ENCODE assay signal across 8 cellular contexts in genomic region chr5:95973793-95974325, GRCh38. TPM values are rescaled to one million over a fixed set of nuclear protein-coding genes. Genes with fewer than 3 reads are reported as not detected.
DNase-seq lines count a peak whose midpoint lies in the region; ATAC-seq, FAIRE-seq and TF ChIP-seq lines count a peak whose summit lies in the region.

No MANE protein-coding gene starts in this region.

- no peak overlapping the region for H3K4me3 ChIP-seq in GM12864 (ENCODE audit: low read depth, low read length)
- no peak overlapping the region for H3K4me3 ChIP-seq in epithelial cell of esophagus (ENCODE audit: low read length)
- no peak overlapping the region for H3K4me3 ChIP-seq in kidney (ENCODE audit: low read length in 2 of 2)
- no peak overlapping the region for H3K4me3 ChIP-seq in transverse colon

- no peak overlapping the region for H3K9ac ChIP-seq in kidney (ENCODE audit: low read length in 2 of 2)

- H3K9me3 ChIP-seq in kidney (ENCODE audit: control insufficient read depth in 1 of 2, low read length in 2 of 2) = no peaks in the 10 kb centered on the region
- no peaks in the 10 kb centered on the region for H3K9me3 ChIP-seq in transverse colon

- ATAC-seq in GM21528 (IDR thresholded peaks at IDR 0.05; ENCODE audit: low FRiP score, unreplicated experiment) = peak; percentile 92

- no peak for TF ChIP-seq POLR2A in transverse colon (IDR thresholded peaks at IDR 0.05)

- H3K27me3 Mint-ChIP-seq in CD14-positive monocyte (ENCODE audit: low read depth in 3 of 3) = no peaks in the 10 kb centered on the region

- 71 to 72% methylated on average over 3 of the region's 3 CpGs for WGBS in transverse colon (ENCODE audit: low coverage in 1 of 2), 2 donors

- TF ChIP-seq EP300 in transverse colon (IDR thresholded peaks at IDR 0.05; ENCODE audit: low read depth) = no peak

- H3K9me3 Mint-ChIP-seq in CD14-positive monocyte = peaks cover 0 to 11% (median 1%) of the 10 kb centered on the region in 7 donors

- H3K4me3 Mint-ChIP-seq in CD14-positive monocyte = no peak overlapping the region

- no peak for FAIRE-seq in kidney (lab: Jason Lieb, UNC)

- DNase-seq in GM12864 (ENCODE audit: low read depth) (peak; percentile 67), KBM-7 (peak; percentile 19), epithelial cell of esophagus (ENCODE audit: low read depth) (peak; percentile 34), CD14-positive monocyte (ENCODE audit: low spot score) (no peak), kidney (no peak), D341Med (ENCODE audit: low spot score) (no peak), transverse colon (no peak)

- H3K4me1 ChIP-seq in kidney (ENCODE audit: control insufficient read depth in 1 of 2, insufficient read depth in 1 of 2, low read depth in 1 of 2, low read length in 2 of 2) = no peaks in the 10 kb centered on the region
- H3K4me1 ChIP-seq in transverse colon = no peaks in the 10 kb centered on the region

- TF ChIP-seq CTCF in GM12864 (IDR thresholded peaks at IDR 0.05; ENCODE audit: low read depth, low read length, missing control alignments) (no peak), epithelial cell of esophagus (IDR thresholded peaks at IDR 0.05; ENCODE audit: insufficient read depth, low read depth, low read length, missing control alignments) (no peak), CD14-positive monocyte (IDR thresholded peaks at IDR 0.05) (no peak), kidney (IDR thresholded peaks at IDR 0.05; ENCODE audit: borderline replicate concordance, extremely low read depth, insufficient read depth) (no peak), transverse colon (IDR thresholded peaks at IDR 0.05) (no peak)

- H3K4me1 Mint-ChIP-seq in CD14-positive monocyte = no peaks in the 10 kb centered on the region

- H3K36me3 Mint-ChIP-seq in CD14-positive monocyte = no peaks in the 10 kb centered on the region

- no peak overlapping the region for H3K27ac Mint-ChIP-seq in CD14-positive monocyte

- H3K27me3 ChIP-seq in transverse colon = no peaks in the 10 kb centered on the region

- H3K27ac ChIP-seq in kidney (ENCODE audit: low read depth in 2 of 2, low read length in 2 of 2) = no peak overlapping the region
- no peak overlapping the region for H3K27ac ChIP-seq in transverse colon

- intact Hi-C loops in CD14-positive monocyte (cut with micrococcal nuclease) = no loop called here
- intact Hi-C loops in kidney (cut with DNase I) = no loop called here
- intact Hi-C loops in transverse colon (cut with DNase I; ENCODE audit: low total_unique reads) = no loop called here

- in situ Hi-C loops in KBM-7 (cut with MboI; ENCODE audit: low pct_unique_long_range_greater_than_20kb, low sequenced_read_pairs) (no loop called here), transverse colon (cut with MboI; ENCODE audit: low pct_ligation_motif_present in 1 of 4, low pct_unique_long_range_greater_than_20kb in 1 of 4, low sequenced_read_pairs in 3 of 4) (loop anchor here in 2 of 4 donors (25.0 kb wide), 2 partner anchors 112 to 363 kb away; no protein-coding TSS in a partner anchor)

- H3K36me3 ChIP-seq in kidney (ENCODE audit: control insufficient read depth in 1 of 2, insufficient read depth in 2 of 2, low read length in 2 of 2) = no peaks in the 10 kb centered on the region
- H3K36me3 ChIP-seq in transverse colon = no peaks in the 10 kb centered on the region

RNA-seq across cellular contexts. Expression of gene ELL2, which starts 12.2 kb away (rescaled TPM):
- polyA plus RNA-seq in CD14-positive monocyte (1 to 10 TPM; 3.1 to 5.8 TPM), kidney (ENCODE audit: insufficient read depth, low read depth, low replicate concordance) (10.1 TPM)
- total RNA-seq in kidney (37.2 TPM), transverse colon (10 to 100 TPM in 3 of 4 donors, 1 to 10 TPM in 1; 5.8 to 46.8 (median 19.7) TPM)

Comparison
In these comparisons a context has a peak if more than half of its experiments do, and no peak if none do; other contexts are left out.
1. DNase-seq: peak in GM12864 (single experiment), KBM-7 (single experiment) and epithelial cell of esophagus (single experiment); none in CD14-positive monocyte (single experiment), kidney (single experiment), D341Med (single experiment) and transverse colon (single experiment).